Comparison of ENCODE assay signal across 11 cellular contexts in the genomic region with DNA sequence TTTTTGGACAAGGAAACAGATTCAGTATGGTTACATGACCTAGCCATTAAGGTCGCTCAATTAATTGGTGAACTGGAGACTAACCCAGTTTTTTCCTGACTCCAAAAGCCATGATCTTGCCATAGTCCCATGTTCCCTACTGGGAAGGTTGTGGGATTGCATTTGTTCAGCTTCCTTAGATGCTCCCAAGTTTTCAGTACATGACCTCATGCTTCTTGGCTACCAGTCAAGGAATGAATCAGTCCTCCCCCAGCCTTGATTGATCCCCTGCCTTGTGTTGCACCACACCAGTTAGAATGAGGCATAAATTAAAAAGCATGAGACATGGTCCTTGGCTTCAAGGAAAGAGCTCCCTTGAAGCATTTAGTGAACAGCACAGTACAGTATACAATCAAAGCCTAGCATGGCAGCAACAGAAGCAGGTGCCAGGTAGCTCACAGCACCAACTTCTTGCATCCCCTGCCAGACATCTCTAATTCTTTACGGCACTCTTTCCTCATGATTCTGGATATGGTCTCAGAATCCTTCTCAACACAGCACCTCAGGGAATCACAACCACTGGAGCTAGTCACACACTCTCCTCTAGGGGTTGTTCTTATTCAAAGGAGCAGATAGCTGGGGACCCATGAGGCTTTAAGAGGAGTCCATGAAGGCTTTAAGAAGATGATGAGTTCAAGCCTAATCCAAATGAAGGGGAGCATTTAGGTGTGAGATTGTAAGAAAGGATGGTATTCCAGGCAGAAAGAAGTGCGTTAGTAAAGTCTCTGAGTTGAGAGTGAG.
A peak's percentile ranks its signal among the peaks of the same experiment; 100 is the strongest.
DNase-seq lines count a peak whose midpoint lies in the region; ATAC-seq, FAIRE-seq and TF ChIP-seq lines count a peak whose summit lies in the region.
"Had no signal": no experiment of that assay in that cellular context is flagged by ENCODE, and none has a peak within 500 bp of the region (broad histone marks: within the 10 kb centered on the region; RNA-seq: fewer than 3 reads in every experiment).

No MANE protein-coding gene starts in this region.

- FAIRE-seq in GM12892 (lab: Jason Lieb, UNC) = no peak
- FAIRE-seq: D721Med had no signal

- peaks cover 33% of the 10 kb centered on the region for H3K4me1 ChIP-seq in adipocyte (ENCODE audit: control insufficient read depth, insufficient read depth, low read length)
- no peaks in the 10 kb centered on the region for H3K4me1 ChIP-seq in HAP-1

- H3K9me3 ChIP-seq in adipocyte (ENCODE audit: control insufficient read depth, low read length) = no peaks in the 10 kb centered on the region
- no peaks in the 10 kb centered on the region for H3K9me3 ChIP-seq in HAP-1

- H3K27me3 ChIP-seq in adipocyte (replicated peaks; ENCODE audit: control insufficient read depth, insufficient read depth, low read length) = no peaks in the 10 kb centered on the region
- H3K27me3 ChIP-seq in HAP-1 (ENCODE audit: low read depth) = no peaks in the 10 kb centered on the region; the same call in 1 of the 2 replicates

- H3K36me3 ChIP-seq in adipocyte (ENCODE audit: control insufficient read depth, insufficient read depth, low read length, severe bottlenecking) = no peaks in the 10 kb centered on the region
- H3K36me3 ChIP-seq in HAP-1 (replicated peaks) = no peaks in the 10 kb centered on the region

- H3K4me3 ChIP-seq in adipocyte (ENCODE audit: low read length) = peak overlapping the region; percentile 25
- H3K4me3 ChIP-seq in foreskin fibroblast (ENCODE audit: low read depth in 1 of 2, low read length in 2 of 2) = no peak overlapping the region
- no peak overlapping the region for H3K4me3 ChIP-seq in retinal pigment epithelial cell (ENCODE audit: low read length)
- H3K4me3 ChIP-seq in HAP-1 = no peak overlapping the region

- no peak for TF ChIP-seq POLR2A in GM12892 (IDR thresholded peaks at IDR 0.05; ENCODE audit: low read depth, low read length)

- no peak for TF ChIP-seq CTCF in foreskin fibroblast (IDR thresholded peaks at IDR 0.05; ENCODE audit: low read depth, low read length)
- TF ChIP-seq CTCF in retinal pigment epithelial cell (conservative IDR thresholded peaks at IDR 0.05; ENCODE audit: low read depth, low read length) = peak; percentile 13

- in situ Hi-C loops in HAP-1 (cut with MboI; ENCODE audit: low sequenced_read_pairs) = no loop called here

- no peak for ATAC-seq in HG02678 (IDR thresholded peaks at IDR 0.05; ENCODE audit: unreplicated experiment)
- ATAC-seq: activated T-cell treated with anti-CD3 and anti-CD28 coated beads, Interleukin-2, amount 50 U/mL, for 4 hours had no signal

- H3K9ac ChIP-seq in adipocyte (ENCODE audit: low read length) = peak overlapping the region; percentile 38

- peak; percentile 85 for DNase-seq in GM03348 (ENCODE audit: low spot score)
- peak; percentile 64 for DNase-seq in adipocyte (ENCODE audit: low read depth)
- DNase-seq in foreskin fibroblast = peak; percentile 75 to 93
- peak; percentile 93 for DNase-seq in retinal pigment epithelial cell (ENCODE audit: low read depth)
- no peak for DNase-seq in HAP-1 (ENCODE audit: low spot score in 2 of 2)
- DNase-seq in GM12892 (ENCODE audit: insufficient read length) = no peak
- no peak for DNase-seq in COLO829 (ENCODE audit: low spot score)
- DNase-seq: activated T-cell treated with anti-CD3 and anti-CD28 coated beads, Interleukin-2, amount 50 U/mL, for 4 hours; islet precursor cell had no signal

Comparison
In these comparisons a context has a peak if more than half of its experiments do, and no peak if none do; other contexts are left out.
1. DNase-seq: peak in GM03348 (single experiment), adipocyte (single experiment), foreskin fibroblast (2 of 2) and retinal pigment epithelial cell (single experiment); none in HAP-1 (0 of 2), GM12892 (single experiment) and COLO829 (single experiment).